1 cellular context compared by ENCODE assay signal in the genomic region with DNA sequence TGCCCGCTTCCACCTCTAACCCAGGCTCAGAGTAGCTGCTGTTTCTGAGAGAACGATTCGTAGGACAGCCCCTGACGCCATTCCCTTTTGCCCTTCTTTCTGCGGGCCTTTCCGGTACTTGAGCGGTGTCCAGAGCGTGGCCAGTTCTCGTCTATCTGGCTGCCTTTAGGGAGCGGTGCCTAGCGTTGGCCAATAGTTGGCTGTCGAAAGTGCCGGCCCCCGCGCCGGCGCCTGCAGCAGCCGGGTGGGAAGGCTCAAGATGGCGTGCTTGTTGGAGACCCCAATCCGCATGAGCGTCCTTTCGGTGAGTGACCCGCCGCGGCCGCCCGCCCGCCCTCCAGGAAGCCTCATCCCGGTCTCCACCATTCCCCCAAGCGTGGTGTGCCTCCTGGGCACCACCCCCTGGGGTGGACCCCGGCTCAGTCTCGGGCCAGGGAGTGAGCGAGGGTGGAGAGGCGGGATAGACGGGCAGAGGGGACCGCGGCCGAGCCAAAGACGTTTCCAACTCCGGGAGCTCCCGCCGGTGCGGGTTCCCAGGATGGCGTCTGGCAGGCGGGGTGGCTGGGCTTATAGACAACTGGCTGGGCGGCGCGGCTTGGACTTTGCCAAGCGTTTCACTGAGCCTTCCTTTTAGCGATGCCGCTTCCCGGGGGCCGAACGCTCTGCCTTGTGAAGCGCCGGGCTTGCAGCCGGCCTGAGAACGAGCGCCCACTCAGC.
TF ChIP-seq lines count a peak whose summit lies in the region.

A gene with protein sequence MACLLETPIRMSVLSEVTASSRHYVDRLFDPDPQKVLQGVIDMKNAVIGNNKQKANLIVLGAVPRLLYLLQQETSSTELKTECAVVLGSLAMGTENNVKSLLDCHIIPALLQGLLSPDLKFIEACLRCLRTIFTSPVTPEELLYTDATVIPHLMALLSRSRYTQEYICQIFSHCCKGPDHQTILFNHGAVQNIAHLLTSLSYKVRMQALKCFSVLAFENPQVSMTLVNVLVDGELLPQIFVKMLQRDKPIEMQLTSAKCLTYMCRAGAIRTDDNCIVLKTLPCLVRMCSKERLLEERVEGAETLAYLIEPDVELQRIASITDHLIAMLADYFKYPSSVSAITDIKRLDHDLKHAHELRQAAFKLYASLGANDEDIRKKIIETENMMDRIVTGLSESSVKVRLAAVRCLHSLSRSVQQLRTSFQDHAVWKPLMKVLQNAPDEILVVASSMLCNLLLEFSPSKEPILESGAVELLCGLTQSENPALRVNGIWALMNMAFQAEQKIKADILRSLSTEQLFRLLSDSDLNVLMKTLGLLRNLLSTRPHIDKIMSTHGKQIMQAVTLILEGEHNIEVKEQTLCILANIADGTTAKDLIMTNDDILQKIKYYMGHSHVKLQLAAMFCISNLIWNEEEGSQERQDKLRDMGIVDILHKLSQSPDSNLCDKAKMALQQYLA (plus strand): TSS at position 6 of the 717 bp plus-strand sequence. CDS start 254 bp downstream, at position 260.

TF ChIP-seq in HepG2, 621 proteins besides CTCF, POLR2A, EP300 and RAD21 (continued from another document and continues in another):
- TF ChIP-seq, protein P1, sequence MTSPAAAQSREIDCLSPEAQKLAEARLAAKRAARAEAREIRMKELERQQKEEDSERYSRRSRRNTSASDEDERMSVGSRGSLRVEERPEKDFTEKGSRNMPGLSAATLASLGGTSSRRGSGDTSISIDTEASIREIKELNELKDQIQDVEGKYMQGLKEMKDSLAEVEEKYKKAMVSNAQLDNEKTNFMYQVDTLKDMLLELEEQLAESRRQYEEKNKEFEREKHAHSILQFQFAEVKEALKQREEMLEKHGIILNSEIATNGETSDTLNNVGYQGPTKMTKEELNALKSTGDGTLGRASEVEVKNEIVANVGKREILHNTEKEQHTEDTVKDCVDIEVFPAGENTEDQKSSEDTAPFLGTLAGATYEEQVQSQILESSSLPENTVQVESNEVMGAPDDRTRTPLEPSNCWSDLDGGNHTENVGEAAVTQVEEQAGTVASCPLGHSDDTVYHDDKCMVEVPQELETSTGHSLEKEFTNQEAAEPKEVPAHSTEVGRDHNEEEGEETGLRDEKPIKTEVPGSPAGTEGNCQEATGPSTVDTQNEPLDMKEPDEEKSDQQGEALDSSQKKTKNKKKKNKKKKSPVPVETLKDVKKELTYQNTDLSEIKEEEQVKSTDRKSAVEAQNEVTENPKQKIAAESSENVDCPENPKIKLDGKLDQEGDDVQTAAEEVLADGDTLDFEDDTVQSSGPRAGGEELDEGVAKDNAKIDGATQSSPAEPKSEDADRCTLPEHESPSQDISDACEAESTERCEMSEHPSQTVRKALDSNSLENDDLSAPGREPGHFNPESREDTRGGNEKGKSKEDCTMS (CRISPR knock-in tag; conservative IDR thresholded peaks at IDR 0.05), result peak; percentile 66; the same call in 1 of the 2 replicates
- TF ChIP-seq ZNF75D (CRISPR knock-in tag; IDR thresholded peaks at IDR 0.05; ENCODE audit: borderline replicate concordance), result no peak
- no peak for TF ChIP-seq GLI4 (CRISPR knock-in tag; IDR thresholded peaks at IDR 0.05; ENCODE audit: borderline replicate concordance)
- TF ChIP-seq, protein P2, sequence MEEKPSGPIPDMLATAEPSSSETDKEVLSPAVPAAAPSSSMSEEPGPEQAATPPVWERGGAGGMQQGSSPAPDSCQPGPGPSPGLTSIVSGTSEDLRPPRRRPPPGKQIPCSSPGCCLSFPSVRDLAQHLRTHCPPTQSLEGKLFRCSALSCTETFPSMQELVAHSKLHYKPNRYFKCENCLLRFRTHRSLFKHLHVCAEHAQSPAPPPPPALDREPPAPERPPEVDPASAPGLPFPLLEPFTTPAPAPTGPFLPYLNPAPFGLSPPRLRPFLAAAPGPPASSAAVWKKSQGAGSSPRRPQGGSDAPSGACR (CRISPR knock-in tag; IDR thresholded peaks at IDR 0.05), result no peak
- TF ChIP-seq ZNF260 (CRISPR knock-in tag; IDR thresholded peaks at IDR 0.05; ENCODE audit: borderline replicate concordance, low read depth), result no peak
- TF ChIP-seq ZNF224 (CRISPR knock-in tag; IDR thresholded peaks at IDR 0.05), result no peak
- TF ChIP-seq, protein P3, sequence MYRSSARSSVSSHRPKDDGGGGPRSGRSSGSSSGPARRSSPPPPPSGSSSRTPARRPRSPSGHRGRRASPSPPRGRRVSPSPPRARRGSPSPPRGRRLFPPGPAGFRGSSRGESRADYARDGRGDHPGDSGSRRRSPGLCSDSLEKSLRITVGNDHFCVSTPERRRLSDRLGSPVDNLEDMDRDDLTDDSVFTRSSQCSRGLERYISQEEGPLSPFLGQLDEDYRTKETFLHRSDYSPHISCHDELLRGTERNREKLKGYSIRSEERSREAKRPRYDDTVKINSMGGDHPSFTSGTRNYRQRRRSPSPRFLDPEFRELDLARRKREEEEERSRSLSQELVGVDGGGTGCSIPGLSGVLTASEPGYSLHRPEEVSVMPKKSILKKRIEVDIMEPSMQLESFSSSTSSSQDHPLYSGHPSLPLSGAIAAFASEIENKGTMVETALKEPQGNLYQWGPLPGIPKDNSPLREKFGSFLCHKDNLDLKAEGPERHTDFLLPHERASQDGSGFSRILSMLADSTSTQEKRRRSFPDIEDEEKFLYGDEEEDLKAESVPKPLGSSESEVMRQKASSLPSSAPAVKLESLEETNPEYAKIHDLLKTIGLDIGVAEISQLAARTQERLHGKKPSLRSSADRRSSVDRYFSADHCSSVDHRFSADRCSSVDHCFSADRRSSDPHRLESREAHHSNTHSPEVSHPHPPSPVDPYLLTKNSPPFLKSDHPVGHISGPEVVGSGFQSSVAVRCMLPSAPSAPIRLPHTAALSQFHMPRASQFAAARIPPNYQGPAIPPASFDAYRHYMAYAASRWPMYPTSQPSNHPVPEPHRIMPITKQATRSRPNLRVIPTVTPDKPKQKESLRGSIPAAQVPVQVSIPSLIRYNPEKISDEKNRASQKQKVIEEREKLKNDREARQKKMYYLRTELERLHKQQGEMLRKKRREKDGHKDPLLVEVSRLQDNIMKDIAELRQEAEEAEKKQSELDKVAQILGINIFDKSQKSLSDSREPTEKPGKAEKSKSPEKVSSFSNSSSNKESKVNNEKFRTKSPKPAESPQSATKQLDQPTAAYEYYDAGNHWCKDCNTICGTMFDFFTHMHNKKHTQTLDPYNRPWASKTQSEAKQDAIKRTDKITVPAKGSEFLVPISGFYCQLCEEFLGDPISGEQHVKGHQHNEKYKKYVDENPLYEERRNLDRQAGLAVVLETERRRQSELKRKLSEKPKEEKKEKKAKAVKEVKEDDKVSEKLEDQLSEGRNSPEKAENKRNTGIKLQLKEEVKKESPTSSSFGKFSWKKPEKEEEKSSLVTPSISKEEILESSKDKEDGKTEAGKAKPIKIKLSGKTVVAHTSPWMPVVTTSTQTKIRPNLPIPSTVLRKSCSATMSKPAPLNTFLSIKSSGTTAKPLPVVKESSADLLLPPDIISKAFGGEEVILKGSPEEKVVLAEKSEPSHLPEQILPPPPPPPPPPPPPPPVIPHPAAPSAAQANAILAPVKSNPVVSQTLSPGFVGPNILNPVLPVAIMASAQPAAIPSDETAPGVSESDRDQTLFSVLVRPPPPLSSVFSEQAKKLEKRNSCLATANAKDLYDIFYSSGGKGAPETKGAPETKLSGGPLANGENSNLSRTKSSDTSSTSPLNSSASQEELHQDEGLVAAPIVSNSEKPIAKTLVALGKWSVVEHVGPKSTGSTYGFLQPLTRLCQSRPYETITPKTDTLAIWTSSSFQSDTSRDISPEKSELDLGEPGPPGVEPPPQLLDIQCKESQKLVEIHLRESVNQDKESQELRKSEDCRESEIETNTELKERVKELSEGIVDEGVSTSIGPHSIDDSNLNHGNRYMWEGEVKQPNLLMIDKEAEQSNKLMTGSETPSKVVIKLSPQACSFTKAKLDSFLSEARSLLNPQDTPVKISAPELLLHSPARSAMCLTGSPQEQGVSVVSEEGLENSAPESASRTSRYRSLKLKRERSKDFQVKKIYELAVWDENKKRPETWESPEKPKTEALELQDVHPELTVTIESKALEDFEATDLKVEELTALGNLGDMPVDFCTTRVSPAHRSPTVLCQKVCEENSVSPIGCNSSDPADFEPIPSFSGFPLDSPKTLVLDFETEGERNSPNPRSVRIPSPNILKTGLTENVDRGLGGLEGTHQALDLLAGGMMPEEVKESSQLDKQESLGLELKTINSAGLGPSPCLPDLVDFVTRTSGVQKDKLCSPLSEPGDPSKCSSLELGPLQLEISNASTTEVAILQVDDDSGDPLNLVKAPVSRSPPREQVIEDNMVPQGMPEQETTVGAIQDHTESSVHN (CRISPR knock-in tag; IDR thresholded peaks at IDR 0.05), result no peak
- TF ChIP-seq, protein P4, sequence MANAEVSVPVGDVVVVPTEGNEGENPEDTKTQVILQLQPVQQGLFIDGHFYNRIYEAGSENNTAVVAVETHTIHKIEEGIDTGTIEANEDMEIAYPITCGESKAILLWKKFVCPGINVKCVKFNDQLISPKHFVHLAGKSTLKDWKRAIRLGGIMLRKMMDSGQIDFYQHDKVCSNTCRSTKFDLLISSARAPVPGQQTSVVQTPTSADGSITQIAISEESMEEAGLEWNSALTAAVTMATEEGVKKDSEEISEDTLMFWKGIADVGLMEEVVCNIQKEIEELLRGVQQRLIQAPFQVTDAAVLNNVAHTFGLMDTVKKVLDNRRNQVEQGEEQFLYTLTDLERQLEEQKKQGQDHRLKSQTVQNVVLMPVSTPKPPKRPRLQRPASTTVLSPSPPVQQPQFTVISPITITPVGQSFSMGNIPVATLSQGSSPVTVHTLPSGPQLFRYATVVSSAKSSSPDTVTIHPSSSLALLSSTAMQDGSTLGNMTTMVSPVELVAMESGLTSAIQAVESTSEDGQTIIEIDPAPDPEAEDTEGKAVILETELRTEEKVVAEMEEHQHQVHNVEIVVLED (CRISPR knock-in tag; IDR thresholded peaks at IDR 0.05; ENCODE audit: borderline replicate concordance), result peak; percentile 71; the same call in 1 of the 2 replicates
- TF ChIP-seq TSC22D2 (CRISPR knock-in tag; IDR thresholded peaks at IDR 0.05; ENCODE audit: borderline replicate concordance), result peak; percentile 65; the same call in 1 of the 2 replicates
- TF ChIP-seq, protein P5, sequence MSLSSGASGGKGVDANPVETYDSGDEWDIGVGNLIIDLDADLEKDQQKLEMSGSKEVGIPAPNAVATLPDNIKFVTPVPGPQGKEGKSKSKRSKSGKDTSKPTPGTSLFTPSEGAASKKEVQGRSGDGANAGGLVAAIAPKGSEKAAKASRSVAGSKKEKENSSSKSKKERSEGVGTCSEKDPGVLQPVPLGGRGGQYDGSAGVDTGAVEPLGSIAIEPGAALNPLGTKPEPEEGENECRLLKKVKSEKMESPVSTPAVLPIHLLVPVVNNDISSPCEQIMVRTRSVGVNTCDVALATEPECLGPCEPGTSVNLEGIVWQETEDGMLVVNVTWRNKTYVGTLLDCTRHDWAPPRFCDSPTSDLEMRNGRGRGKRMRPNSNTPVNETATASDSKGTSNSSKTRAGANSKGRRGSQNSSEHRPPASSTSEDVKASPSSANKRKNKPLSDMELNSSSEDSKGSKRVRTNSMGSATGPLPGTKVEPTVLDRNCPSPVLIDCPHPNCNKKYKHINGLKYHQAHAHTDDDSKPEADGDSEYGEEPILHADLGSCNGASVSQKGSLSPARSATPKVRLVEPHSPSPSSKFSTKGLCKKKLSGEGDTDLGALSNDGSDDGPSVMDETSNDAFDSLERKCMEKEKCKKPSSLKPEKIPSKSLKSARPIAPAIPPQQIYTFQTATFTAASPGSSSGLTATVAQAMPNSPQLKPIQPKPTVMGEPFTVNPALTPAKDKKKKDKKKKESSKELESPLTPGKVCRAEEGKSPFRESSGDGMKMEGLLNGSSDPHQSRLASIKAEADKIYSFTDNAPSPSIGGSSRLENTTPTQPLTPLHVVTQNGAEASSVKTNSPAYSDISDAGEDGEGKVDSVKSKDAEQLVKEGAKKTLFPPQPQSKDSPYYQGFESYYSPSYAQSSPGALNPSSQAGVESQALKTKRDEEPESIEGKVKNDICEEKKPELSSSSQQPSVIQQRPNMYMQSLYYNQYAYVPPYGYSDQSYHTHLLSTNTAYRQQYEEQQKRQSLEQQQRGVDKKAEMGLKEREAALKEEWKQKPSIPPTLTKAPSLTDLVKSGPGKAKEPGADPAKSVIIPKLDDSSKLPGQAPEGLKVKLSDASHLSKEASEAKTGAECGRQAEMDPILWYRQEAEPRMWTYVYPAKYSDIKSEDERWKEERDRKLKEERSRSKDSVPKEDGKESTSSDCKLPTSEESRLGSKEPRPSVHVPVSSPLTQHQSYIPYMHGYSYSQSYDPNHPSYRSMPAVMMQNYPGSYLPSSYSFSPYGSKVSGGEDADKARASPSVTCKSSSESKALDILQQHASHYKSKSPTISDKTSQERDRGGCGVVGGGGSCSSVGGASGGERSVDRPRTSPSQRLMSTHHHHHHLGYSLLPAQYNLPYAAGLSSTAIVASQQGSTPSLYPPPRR (CRISPR knock-in tag; IDR thresholded peaks at IDR 0.05; ENCODE audit: borderline replicate concordance), result no peak
- no peak for TF ChIP-seq ZNF484 (CRISPR knock-in tag; IDR thresholded peaks at IDR 0.05; ENCODE audit: borderline replicate concordance, low read depth)
- TF ChIP-seq, protein P6, sequence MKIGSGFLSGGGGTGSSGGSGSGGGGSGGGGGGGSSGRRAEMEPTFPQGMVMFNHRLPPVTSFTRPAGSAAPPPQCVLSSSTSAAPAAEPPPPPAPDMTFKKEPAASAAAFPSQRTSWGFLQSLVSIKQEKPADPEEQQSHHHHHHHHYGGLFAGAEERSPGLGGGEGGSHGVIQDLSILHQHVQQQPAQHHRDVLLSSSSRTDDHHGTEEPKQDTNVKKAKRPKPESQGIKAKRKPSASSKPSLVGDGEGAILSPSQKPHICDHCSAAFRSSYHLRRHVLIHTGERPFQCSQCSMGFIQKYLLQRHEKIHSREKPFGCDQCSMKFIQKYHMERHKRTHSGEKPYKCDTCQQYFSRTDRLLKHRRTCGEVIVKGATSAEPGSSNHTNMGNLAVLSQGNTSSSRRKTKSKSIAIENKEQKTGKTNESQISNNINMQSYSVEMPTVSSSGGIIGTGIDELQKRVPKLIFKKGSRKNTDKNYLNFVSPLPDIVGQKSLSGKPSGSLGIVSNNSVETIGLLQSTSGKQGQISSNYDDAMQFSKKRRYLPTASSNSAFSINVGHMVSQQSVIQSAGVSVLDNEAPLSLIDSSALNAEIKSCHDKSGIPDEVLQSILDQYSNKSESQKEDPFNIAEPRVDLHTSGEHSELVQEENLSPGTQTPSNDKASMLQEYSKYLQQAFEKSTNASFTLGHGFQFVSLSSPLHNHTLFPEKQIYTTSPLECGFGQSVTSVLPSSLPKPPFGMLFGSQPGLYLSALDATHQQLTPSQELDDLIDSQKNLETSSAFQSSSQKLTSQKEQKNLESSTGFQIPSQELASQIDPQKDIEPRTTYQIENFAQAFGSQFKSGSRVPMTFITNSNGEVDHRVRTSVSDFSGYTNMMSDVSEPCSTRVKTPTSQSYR (CRISPR knock-in tag; IDR thresholded peaks at IDR 0.05; ENCODE audit: borderline replicate concordance), result no peak
- no peak for TF ChIP-seq ZNF615 (CRISPR knock-in tag; IDR thresholded peaks at IDR 0.05; ENCODE audit: borderline replicate concordance)
- peak; percentile 32 for TF ChIP-seq ZNF883 (CRISPR knock-in tag; IDR thresholded peaks at IDR 0.05; ENCODE audit: not compliant biosample characterization)
- TF ChIP-seq ZNF598 (CRISPR knock-in tag; IDR thresholded peaks at IDR 0.05; ENCODE audit: borderline replicate concordance), result no peak
- peak; percentile 92 for TF ChIP-seq ZNF34 (CRISPR knock-in tag; IDR thresholded peaks at IDR 0.05; ENCODE audit: borderline replicate concordance)
- TF ChIP-seq FLYWCH1 (CRISPR knock-in tag; IDR thresholded peaks at IDR 0.05), result no peak
